Comparison of ENCODE assay signal across 1 cellular context in genomic region chr2:152407204-152407721, GRCh38.
TF ChIP-seq lines count a peak whose summit lies in the region.

No MANE protein-coding gene starts in this region.

TF ChIP-seq in HepG2, 621 proteins besides CTCF, POLR2A, EP300 and RAD21 (continued from another document):
- no peak for TF ChIP-seq TERF1 (CRISPR knock-in tag; IDR thresholded peaks at IDR 0.05)
